Comparison of ENCODE assay signal across 10 cellular contexts in genomic region chr21:31201548-31201947, GRCh38.
DNase-seq lines count a peak whose midpoint lies in the region; ATAC-seq and TF ChIP-seq lines count a peak whose summit lies in the region.
"Had no signal": no experiment of that assay in that cellular context is flagged by ENCODE, and none has a peak within 500 bp of the region (broad histone marks: within the 10 kb centered on the region; RNA-seq: fewer than 3 reads in every experiment).

No MANE protein-coding gene starts in this region.

- ATAC-seq in HG03108 (IDR thresholded peaks at IDR 0.05; ENCODE audit: unreplicated experiment) (peak; percentile 49), GM21526 (IDR thresholded peaks at IDR 0.05; ENCODE audit: low FRiP score, unreplicated experiment) (no peak)
- ATAC-seq in stimulated activated naive CD8-positive, alpha-beta T cell treated with anti-CD3 and anti-CD28 coated beads, Interleukin-15, Interleukin-2, amounts not matched to agents 100 U/mL and 50 U/mL, for 24 hours = no peak

- TF ChIP-seq CTCF in astrocyte of the cerebellum (IDR thresholded peaks at IDR 0.05; ENCODE audit: low read depth, low read length, missing control alignments) = no peak

- H3K4me3 ChIP-seq in astrocyte of the cerebellum (ENCODE audit: low read depth, low read length) = no peak overlapping the region

- DNase-seq in GF-D8 (lab: John Stamatoyannopoulos, UW) (peak; percentile 66), astrocyte of the cerebellum (ENCODE audit: low read depth) (peak; percentile 43), myocyte (ENCODE audit: low read depth) (peak; percentile 62), DMS 273 (lab: John Stamatoyannopoulos, UW; ENCODE audit: unreplicated experiment) (no peak), cortex of kidney (lab: John Stamatoyannopoulos, UW) (no peak)
- no peak for DNase-seq in stimulated activated naive CD8-positive, alpha-beta T cell treated with anti-CD3 and anti-CD28 coated beads, Interleukin-15, Interleukin-2, amounts not matched to agents 100 U/mL and 50 U/mL, for 24 hours
- DNase-seq: Caco-2, NCI-H226 had no signal

- in situ Hi-C loops in astrocyte of the cerebellum (cut with HindIII; ENCODE audit: low sequenced_read_pairs) = no loop called here

Comparison
In these comparisons a context has a peak if more than half of its experiments do, and no peak if none do; other contexts are left out.
1. DNase-seq: peak in GF-D8 (single experiment), astrocyte of the cerebellum (single experiment) and myocyte (single experiment); none in DMS 273 (single experiment), stimulated activated naive CD8-positive, alpha-beta T cell treated with anti-CD3 and anti-CD28 coated beads, Interleukin-15, Interleukin-2, amounts not matched to agents 100 U/mL and 50 U/mL, for 24 hours (single experiment) and cortex of kidney (single experiment).